ENCODE assay signal across 1 cellular context in genomic region chr2:37375721-37376399, GRCh38.
TF ChIP-seq lines count a peak whose summit lies in the region.

No MANE protein-coding gene starts in this region.

TF ChIP-seq in HepG2, 621 proteins besides CTCF, POLR2A, EP300 and RAD21:
- no peak for TF ChIP-seq ZNF275 (CRISPR knock-in tag; IDR thresholded peaks at IDR 0.05; ENCODE audit: borderline replicate concordance)
TF ChIP-seq in HepG2: peak in this region for 0.
